In genomic region chr4:112145820-112146813, GRCh38 we compare ENCODE assay signal across 8 cellular contexts.
A peak's percentile ranks its signal among the peaks of the same experiment; 100 is the strongest.
DNase-seq lines count a peak whose midpoint lies in the region; ATAC-seq and TF ChIP-seq lines count a peak whose summit lies in the region.

No MANE protein-coding gene starts in this region.

- no peaks in the 10 kb centered on the region for H3K9me3 Mint-ChIP-seq in nephron

- peak overlapping the region; percentile 69 for H3K27ac ChIP-seq in OCI-LY3 (ENCODE audit: low read length)

- H3K36me3 Mint-ChIP-seq in nephron (ENCODE audit: low read depth), result no peaks in the 10 kb centered on the region

- H3K27ac Mint-ChIP-seq in nephron, result no peak overlapping the region

- CTCF ChIA-PET in AG04449 (lab: Yijun Ruan, JAX), result interaction anchor here (0.8 to 2.0 kb wide), 2 partner anchors 18 to 86 kb away, joined by 3 to 4 read pairs; partner anchors contain the start of gene AP1AR

- peaks cover 42% of the 10 kb centered on the region for H3K27me3 Mint-ChIP-seq in nephron (ENCODE audit: low read depth)

- H3K4me1 Mint-ChIP-seq in nephron, result peaks cover 11% of the 10 kb centered on the region

- no peak for DNase-seq in AG04449 (ENCODE audit: low read depth, low spot score)
- DNase-seq in activated T-helper 1 cell treated with Interleukin-2 at 50 U/mL for 16 hours (ENCODE audit: low read depth), result peak; percentile 26
- peak; percentile 50 for DNase-seq in fibroblast of pulmonary artery (ENCODE audit: low read depth)
- DNase-seq in stimulated activated naive CD8-positive, alpha-beta T cell treated with anti-CD3 and anti-CD28 coated beads, Interleukin-15, Interleukin-2, amounts not matched to agents 100 U/mL and 50 U/mL, for 24 hours, result peak; percentile 74

- H3K4me3 ChIP-seq in AG04449 (ENCODE audit: low read depth, low read length) (peak overlapping the region; percentile 68), OCI-LY3 (ENCODE audit: low read length) (peak overlapping the region; percentile 91), fibroblast of pulmonary artery (replicated peaks; ENCODE audit: low read depth, low read length) (peak overlapping the region; percentile 64)

- H3K9ac ChIP-seq in OCI-LY3 (ENCODE audit: low read length), result peak overlapping the region; percentile 78

- peak overlapping the region; percentile 68; the same call in 1 of the 2 replicates for H2AFZ ChIP-seq in OCI-LY3 (ENCODE audit: low read depth, low read length)

- H3K27me3 ChIP-seq in OCI-LY3 (ENCODE audit: low read depth, low read length), result no peaks in the 10 kb centered on the region

- no peaks in the 10 kb centered on the region for H3K36me3 ChIP-seq in OCI-LY3 (replicated peaks; ENCODE audit: low read depth, low read length)

- no peaks in the 10 kb centered on the region for H4K20me1 ChIP-seq in OCI-LY3 (ENCODE audit: insufficient read depth, low read length)

- H3K4me2 ChIP-seq in OCI-LY3 (ENCODE audit: low read length), result peak overlapping the region; percentile 78

- H3K9me3 ChIP-seq in OCI-LY3 (ENCODE audit: insufficient read depth, low read length), result no peaks in the 10 kb centered on the region

- H3K4me3 Mint-ChIP-seq in nephron, result peak overlapping the region; percentile 79 to 88 (median 85)

- POLR2A ChIA-PET in AG04449 (lab: Yijun Ruan, JAX), result no interaction called here

- TF ChIP-seq CTCF in AG04449 (IDR thresholded peaks at IDR 0.05; ENCODE audit: insufficient read depth, low read length, missing control alignments) (peak; percentile 22), OCI-LY3 (IDR thresholded peaks at IDR 0.05; ENCODE audit: low read depth, low read length) (0 out of 2 replicates have a peak, but pooled peaks have one; percentile 9), fibroblast of pulmonary artery (IDR thresholded peaks at IDR 0.05; ENCODE audit: low read length, missing control alignments) (peak; percentile 11), nephron (IDR thresholded peaks at IDR 0.05; ENCODE audit: unreplicated experiment in 3 of 3) (peak in 2 of 3 experiments; percentile 15 to 26)

- peaks cover 45% of the 10 kb centered on the region for H3K79me2 ChIP-seq in OCI-LY3 (ENCODE audit: low read length)

- H3K4me1 ChIP-seq in OCI-LY3 (ENCODE audit: low read length), result peaks cover 29% of the 10 kb centered on the region

- ATAC-seq in GM18517 (IDR thresholded peaks at IDR 0.05; ENCODE audit: unreplicated experiment) (peak; percentile 58), HG03039 (IDR thresholded peaks at IDR 0.05; ENCODE audit: unreplicated experiment) (peak; percentile 61)
- peak; percentile 80 for ATAC-seq in stimulated activated naive CD8-positive, alpha-beta T cell treated with anti-CD3 and anti-CD28 coated beads, Interleukin-15, Interleukin-2, amounts not matched to agents 100 U/mL and 50 U/mL, for 24 hours
